27 cellular contexts compared by ENCODE assay signal in genomic region chr7:134028853-134029252, GRCh38.
A peak's percentile ranks its signal among the peaks of the same experiment; 100 is the strongest.
DNase-seq lines count a peak whose midpoint lies in the region; ATAC-seq, FAIRE-seq and TF ChIP-seq lines count a peak whose summit lies in the region.
"Had no signal": no experiment of that assay in that cellular context is flagged by ENCODE, and none has a peak within 500 bp of the region (broad histone marks: within the 10 kb centered on the region; RNA-seq: fewer than 3 reads in every experiment).

No MANE protein-coding gene starts in this region.

- H3K9me3 ChIP-seq in H9 (ENCODE audit: control insufficient read depth, low read depth, low read length) (peaks cover 4% of the 10 kb centered on the region), H1 (ENCODE audit: insufficient read depth in 2 of 2, low read depth in 1 of 2, low read length in 1 of 2) (peaks cover 12 to 13% of the 10 kb centered on the region in 2 experiments), iPS-18a (ENCODE audit: control insufficient read depth, low read depth, low read length) (no peaks in the 10 kb centered on the region)
- H3K9me3 ChIP-seq: SJCRH30 had no signal

- POLR2A ChIA-PET in H1 (lab: Charles Lee; ENCODE audit: partially characterized antibody) = no interaction called here

- H3K18ac ChIP-seq in H9 (ENCODE audit: insufficient read length, low read depth, low read length) (no peak overlapping the region), H1 (ENCODE audit: extremely low read depth, low read length) (no peak overlapping the region; the same call in 1 of the 2 replicates)

- H3K27ac Mint-ChIP-seq in H9 = peak overlapping the region; percentile 90 to 96 (median 95); a peak in 6 of 7 replicates
- H3K27ac Mint-ChIP-seq: CD4-positive, alpha-beta memory T cell had no signal

- H3K4me3 ChIP-seq in H1 (ENCODE audit: extremely low read depth in 1 of 4, insufficient read depth in 2 of 4, low read depth in 3 of 4, low read length in 4 of 4) (peak overlapping the region in 1 of 4 experiments; percentile 34; a peak in 1 of 8 replicates), iPS-18a (ENCODE audit: low read length) (peak overlapping the region; percentile 13)
- H3K4me3 ChIP-seq: K562, PC-9, SJCRH30 had no signal

- H3K14ac ChIP-seq in H9 (ENCODE audit: insufficient read depth, low read length) = no peak overlapping the region
- no peak overlapping the region for H3K14ac ChIP-seq in H1 (ENCODE audit: insufficient read length)

- H4K91ac ChIP-seq in H9 (ENCODE audit: insufficient read length, low read depth, low read length) (no peak overlapping the region), H1 (replicated peaks; ENCODE audit: insufficient read length, low read length) (no peak overlapping the region)

- no peak overlapping the region for H3K23ac ChIP-seq in H9 (ENCODE audit: insufficient read length, low read depth, low read length)
- no peak overlapping the region for H3K23ac ChIP-seq in H1 (ENCODE audit: insufficient read length)

- H2BK15ac ChIP-seq in H9 (ENCODE audit: low read depth, low read length) = no peak overlapping the region
- no peak overlapping the region for H2BK15ac ChIP-seq in H1 (ENCODE audit: low read length)

- H2BK20ac ChIP-seq in H9 (ENCODE audit: low read depth, low read length, poor library complexity, severe bottlenecking) = no peak overlapping the region
- peak overlapping the region; percentile 77; the same call in 1 of the 2 replicates for H2BK20ac ChIP-seq in H1 (ENCODE audit: low read length)

- H3K56ac ChIP-seq in H9 (ENCODE audit: insufficient read length, low read depth, low read length) = no peak overlapping the region
- no peak overlapping the region for H3K56ac ChIP-seq in H1 (replicated peaks; ENCODE audit: insufficient read length, low read depth, low read length)

- H3K4me1 ChIP-seq in H9 (ENCODE audit: insufficient read depth, low read length) = peaks cover 5% of the 10 kb centered on the region; the same call in 1 of the 2 replicates
- peaks cover 0 to 8% (median 3%) of the 10 kb centered on the region in 4 experiments; a peak in 3 of 7 replicates for H3K4me1 ChIP-seq in H1 (replicated peaks in 1 of 4; ENCODE audit: control insufficient read depth in 3 of 4, insufficient read depth in 4 of 4, low read length in 3 of 4)
- H3K4me1 ChIP-seq in iPS-18a (ENCODE audit: control insufficient read depth, low read depth, low read length) = peaks cover 33% of the 10 kb centered on the region

- no peak overlapping the region for H4K8ac ChIP-seq in H9 (replicated peaks; ENCODE audit: insufficient read length, low read depth, low read length)
- no peak overlapping the region for H4K8ac ChIP-seq in H1 (ENCODE audit: extremely low read depth, insufficient read depth, low read length)

- no peak overlapping the region for H2AFZ ChIP-seq in H9 (ENCODE audit: low read length)
- no peak overlapping the region for H2AFZ ChIP-seq in H1 (ENCODE audit: low read length)
- H2AFZ ChIP-seq: PC-9 had no signal

- H3K4me3 Mint-ChIP-seq in H9 = peak overlapping the region in 1 of 2 experiments; percentile 36; a peak in 1 of 5 replicates
- H3K4me3 Mint-ChIP-seq: CD4-positive, alpha-beta memory T cell had no signal

- H3K27ac ChIP-seq in H9 (ENCODE audit: insufficient read length, low read depth, low read length) = no peak overlapping the region
- peak overlapping the region; percentile 74; the same call in 1 of the 2 replicates for H3K27ac ChIP-seq in H1 (ENCODE audit: low read depth, low read length)
- H3K27ac ChIP-seq in iPS-18a (ENCODE audit: low read length) = peak overlapping the region; percentile 60
- H3K27ac ChIP-seq: HL-60, PC-9, SJCRH30 had no signal

- peaks cover 30 to 33% of the 10 kb centered on the region in 2 experiments for H3K4me1 Mint-ChIP-seq in H9

- H3K23me2 ChIP-seq in H9 (ENCODE audit: insufficient read length, low read depth, low read length, poor library complexity, severe bottlenecking) = no peaks in the 10 kb centered on the region
- H3K23me2 ChIP-seq in H1 (ENCODE audit: low read depth, low read length) = peaks cover 1% of the 10 kb centered on the region

- no peak overlapping the region for H3T11ph ChIP-seq in H9 (ENCODE audit: low read length)

- H3K36me3 Mint-ChIP-seq in H9 (ENCODE audit: insufficient read depth in 1 of 3, low read depth in 3 of 3) = peaks cover 10 to 28% (median 18%) of the 10 kb centered on the region in 3 experiments

- H4K20me1 ChIP-seq in H9 (ENCODE audit: control insufficient read depth, insufficient read depth, insufficient read length) (no peaks in the 10 kb centered on the region), H1 (replicated peaks in 1 of 2; ENCODE audit: control insufficient read depth in 1 of 2, insufficient read depth in 2 of 2, low read length in 2 of 2) (no peaks in the 10 kb centered on the region)

- peak in 1 of 2 experiments; percentile 91; a peak in 1 of 3 replicates for TF ChIP-seq EP300 in H1 (IDR thresholded peaks at IDR 0.05; ENCODE audit: borderline replicate concordance in 1 of 2, low read depth in 2 of 2, low read length in 2 of 2)

- H3K79me1 ChIP-seq in H9 (ENCODE audit: insufficient read depth, low read depth, low read length, poor library complexity, severe bottlenecking) = no peaks in the 10 kb centered on the region
- H3K79me1 ChIP-seq in H1 (ENCODE audit: low read depth, low read length) = no peaks in the 10 kb centered on the region

- no peak overlapping the region for H4K5ac ChIP-seq in H9 (ENCODE audit: insufficient read length, low read depth, low read length)
- H4K5ac ChIP-seq in H1 (ENCODE audit: insufficient read length, low read depth, low read length) = no peak overlapping the region

- H2BK5ac ChIP-seq in H9 (ENCODE audit: insufficient read length, low read length) = no peak overlapping the region
- H2BK5ac ChIP-seq in H1 (ENCODE audit: low read depth, low read length) = no peak overlapping the region

- H3K9ac ChIP-seq in H9 (ENCODE audit: extremely low read depth, insufficient read length, low read length) (no peak overlapping the region), H1 (replicated peaks in 1 of 4; ENCODE audit: extremely low read depth in 1 of 4, low read depth in 3 of 4, low read length in 3 of 4) (no peak overlapping the region), iPS-18a (ENCODE audit: low read length) (no peak overlapping the region)

- H3K36me3 ChIP-seq in H1 (ENCODE audit: control insufficient read depth in 2 of 4, insufficient read depth in 4 of 4, low read length in 3 of 4) (peaks cover 0 to 7% (median 3%) of the 10 kb centered on the region in 4 experiments; a peak in 3 of 8 replicates), iPS-18a (ENCODE audit: control insufficient read depth, low read depth, low read length) (no peaks in the 10 kb centered on the region)
- H3K36me3 ChIP-seq: SJCRH30 had no signal

- peak; percentile 13; the same call in 1 of the 3 replicates for TF ChIP-seq CTCF in H9 (conservative IDR thresholded peaks at IDR 0.05)
- TF ChIP-seq CTCF in H1 (IDR thresholded peaks at IDR 0.05; ENCODE audit: control extremely low read depth in 1 of 3, insufficient read depth in 1 of 3, low read depth in 1 of 3, low read length in 3 of 3) = no peak

- ATAC-seq in SK-N-SH treated with all-trans-retinoic acid at 6 μM for 48 hours = no peak
- ATAC-seq: K562, Right ventricle myocardium inferior had no signal

- H3K9me3 Mint-ChIP-seq in H9 = peaks cover 18% of the 10 kb centered on the region in 2 experiments

- no peaks in the 10 kb centered on the region; the same call in none of the 2 replicates for H3K27me3 Mint-ChIP-seq in H9 (ENCODE audit: low read depth)
- H3K27me3 Mint-ChIP-seq: CD4-positive, alpha-beta memory T cell had no signal

- peak; percentile 86 for FAIRE-seq in H1 (lab: Jason Lieb, UNC)
- FAIRE-seq: GM12891, K562 had no signal

- H3K4ac ChIP-seq in H9 (ENCODE audit: low read depth, low read length) (no peak overlapping the region), H1 (replicated peaks; ENCODE audit: insufficient read length, low read depth, low read length) (no peak overlapping the region)

- H2BK12ac ChIP-seq in H9 (ENCODE audit: insufficient read length, low read depth, low read length) (no peak overlapping the region), H1 (ENCODE audit: low read depth, low read length) (no peak overlapping the region)

- TF ChIP-seq POLR2A in H1 (IDR thresholded peaks at IDR 0.05; ENCODE audit: control extremely low read depth in 1 of 2, low read depth in 2 of 2, low read length in 2 of 2) = no peak

- CTCF ChIA-PET in H1 (lab: Charles Lee; ENCODE audit: partially characterized antibody) = no interaction called here

- H2AK5ac ChIP-seq in H9 (ENCODE audit: insufficient read length, low read length) = no peak overlapping the region
- H2AK5ac ChIP-seq in H1 (ENCODE audit: low read depth, low read length) = no peak overlapping the region

- peak; percentile 13 to 29; a peak in 1 of 4 replicates for TF ChIP-seq RAD21 in H1 (IDR thresholded peaks at IDR 0.05 in 1 of 2, conservative IDR thresholded peaks at IDR 0.05 in 1 of 2; ENCODE audit: low read depth in 2 of 2, low read length in 2 of 2)

- no peaks in the 10 kb centered on the region for H3K27me3 ChIP-seq in H9 (ENCODE audit: insufficient read depth, low read length)
- no peaks in the 10 kb centered on the region for H3K27me3 ChIP-seq in H1 (replicated peaks in 1 of 4; ENCODE audit: control insufficient read depth in 3 of 4, extremely low read depth in 1 of 4, insufficient read depth in 3 of 4, low read length in 3 of 4)
- no peaks in the 10 kb centered on the region for H3K27me3 ChIP-seq in iPS-18a (ENCODE audit: control insufficient read depth, insufficient read depth, low read length)
- H3K27me3 ChIP-seq: SJCRH30 had no signal

- H3K79me2 ChIP-seq in H9 (ENCODE audit: insufficient read depth, low read length) (no peaks in the 10 kb centered on the region), H1 (ENCODE audit: control insufficient read depth in 1 of 2, insufficient read depth in 2 of 2, low read length in 2 of 2) (no peaks in the 10 kb centered on the region)

- H2BK120ac ChIP-seq in H9 (ENCODE audit: low read depth, low read length, poor library complexity, severe bottlenecking) (no peak overlapping the region), H1 (replicated peaks; ENCODE audit: low read depth, low read length) (no peak overlapping the region)

- WGBS in H9 (ENCODE audit: extremely low coverage, insufficient read length, low lambda C conversion rate) = no CpG with 5 or more reads among the region's 4 CpGs
- WGBS in H1 (ENCODE audit: extremely low coverage in 1 of 2, insufficient coverage in 1 of 2, insufficient read length in 1 of 2, insufficient replicate concordance in 2 of 2, low coverage in 1 of 2, low lambda C conversion rate in 2 of 2, missing lambda C conversion rate in 1 of 2), 2 experiments = 19% methylated on average over 4 of the region's 4 CpGs; no CpG with 5 or more reads in 1 of the 2 experiments

- H3K4me2 ChIP-seq in H9 (ENCODE audit: insufficient read depth, insufficient read length, low read length) (no peak overlapping the region), H1 (ENCODE audit: insufficient read depth in 1 of 2, low read depth in 2 of 2, low read length in 2 of 2) (peak overlapping the region; percentile 35 to 55; a peak in 2 of 4 replicates)
- H3K4me2 ChIP-seq: PC-9 had no signal

- DNase-seq in H9 (peak; percentile 49), H1 (ENCODE audit: low read depth in 1 of 2, low spot score in 2 of 2) (peak; percentile 47 to 54), NCI-H1417 treated with DMSO at 0.1 percent for 48 hours (lab: John Stamatoyannopoulos, UW) (no peak), NOMO-1 treated with dmso at 0.1 percent for 144 hours (lab: John Stamatoyannopoulos, UW; ENCODE audit: unreplicated experiment) (no peak)
- no peak for DNase-seq in central memory CD4-positive, alpha-beta T cell
- DNase-seq: C1 segment of cervical spinal cord; Caco-2; CD4-positive, alpha-beta memory T cell; DMS79; EL; GF-D8; GOT3; Kasumi-1; MV-4-11; NCI-H1105; NCI-H2029; NCI-H446; NCI-H524 treated with DMSO at 0.1 percent for 48 hours; NCI-H774; PC-9; SJCRH30 had no signal

Comparison
In these comparisons a context has a peak if more than half of its experiments do, and no peak if none do; other contexts are left out.
1. DNase-seq: peak in H9 (single experiment) and H1 (2 of 2); none in central memory CD4-positive, alpha-beta T cell (single experiment), NCI-H1417 treated with DMSO at 0.1 percent for 48 hours (single experiment) and NOMO-1 treated with dmso at 0.1 percent for 144 hours (single experiment).